2 cellular contexts compared by ENCODE assay signal in the genomic region with DNA sequence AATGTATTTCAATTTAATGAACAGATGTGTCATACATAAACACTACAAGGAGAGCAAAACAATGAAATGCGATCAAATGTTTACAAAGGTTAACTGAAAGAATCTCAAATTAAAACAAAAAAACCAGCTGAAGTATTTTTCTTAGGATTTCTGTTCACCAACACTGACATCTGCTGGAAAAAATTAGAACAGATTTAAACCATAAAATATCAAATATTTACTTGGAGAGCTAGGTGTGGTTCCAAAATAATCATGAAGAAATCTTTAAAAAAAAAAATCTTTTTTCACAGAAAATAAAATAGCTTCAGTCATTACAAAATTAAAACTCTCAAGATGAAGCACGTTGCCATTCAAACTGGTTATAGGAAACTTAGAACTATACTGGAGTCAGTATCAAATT.
TF ChIP-seq lines count a peak whose summit lies in the region.

No MANE protein-coding gene starts in this region.

TF ChIP-seq in SK-N-SH, 30 proteins besides CTCF, POLR2A, EP300 and RAD21 (continued from another document):
- no peak for TF ChIP-seq PBX3 (IDR thresholded peaks at IDR 0.05)
- no peak for TF ChIP-seq TAF1 (IDR thresholded peaks at IDR 0.05; ENCODE audit: borderline replicate concordance, low read depth, low read length)
- TF ChIP-seq NRF1 (IDR thresholded peaks at IDR 0.05; ENCODE audit: low read depth, low read length), result no peak
- no peak for TF ChIP-seq FOXJ3 (CRISPR knock-in tag; IDR thresholded peaks at IDR 0.05)
- TF ChIP-seq, protein P1, sequence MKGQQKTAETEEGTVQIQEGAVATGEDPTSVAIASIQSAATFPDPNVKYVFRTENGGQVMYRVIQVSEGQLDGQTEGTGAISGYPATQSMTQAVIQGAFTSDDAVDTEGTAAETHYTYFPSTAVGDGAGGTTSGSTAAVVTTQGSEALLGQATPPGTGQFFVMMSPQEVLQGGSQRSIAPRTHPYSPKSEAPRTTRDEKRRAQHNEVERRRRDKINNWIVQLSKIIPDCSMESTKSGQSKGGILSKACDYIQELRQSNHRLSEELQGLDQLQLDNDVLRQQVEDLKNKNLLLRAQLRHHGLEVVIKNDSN (IDR thresholded peaks at IDR 0.05; ENCODE audit: borderline replicate concordance, low read depth), result no peak
- no peak for TF ChIP-seq NFIC (IDR thresholded peaks at IDR 0.05; ENCODE audit: borderline replicate concordance)
- TF ChIP-seq, protein P2, sequence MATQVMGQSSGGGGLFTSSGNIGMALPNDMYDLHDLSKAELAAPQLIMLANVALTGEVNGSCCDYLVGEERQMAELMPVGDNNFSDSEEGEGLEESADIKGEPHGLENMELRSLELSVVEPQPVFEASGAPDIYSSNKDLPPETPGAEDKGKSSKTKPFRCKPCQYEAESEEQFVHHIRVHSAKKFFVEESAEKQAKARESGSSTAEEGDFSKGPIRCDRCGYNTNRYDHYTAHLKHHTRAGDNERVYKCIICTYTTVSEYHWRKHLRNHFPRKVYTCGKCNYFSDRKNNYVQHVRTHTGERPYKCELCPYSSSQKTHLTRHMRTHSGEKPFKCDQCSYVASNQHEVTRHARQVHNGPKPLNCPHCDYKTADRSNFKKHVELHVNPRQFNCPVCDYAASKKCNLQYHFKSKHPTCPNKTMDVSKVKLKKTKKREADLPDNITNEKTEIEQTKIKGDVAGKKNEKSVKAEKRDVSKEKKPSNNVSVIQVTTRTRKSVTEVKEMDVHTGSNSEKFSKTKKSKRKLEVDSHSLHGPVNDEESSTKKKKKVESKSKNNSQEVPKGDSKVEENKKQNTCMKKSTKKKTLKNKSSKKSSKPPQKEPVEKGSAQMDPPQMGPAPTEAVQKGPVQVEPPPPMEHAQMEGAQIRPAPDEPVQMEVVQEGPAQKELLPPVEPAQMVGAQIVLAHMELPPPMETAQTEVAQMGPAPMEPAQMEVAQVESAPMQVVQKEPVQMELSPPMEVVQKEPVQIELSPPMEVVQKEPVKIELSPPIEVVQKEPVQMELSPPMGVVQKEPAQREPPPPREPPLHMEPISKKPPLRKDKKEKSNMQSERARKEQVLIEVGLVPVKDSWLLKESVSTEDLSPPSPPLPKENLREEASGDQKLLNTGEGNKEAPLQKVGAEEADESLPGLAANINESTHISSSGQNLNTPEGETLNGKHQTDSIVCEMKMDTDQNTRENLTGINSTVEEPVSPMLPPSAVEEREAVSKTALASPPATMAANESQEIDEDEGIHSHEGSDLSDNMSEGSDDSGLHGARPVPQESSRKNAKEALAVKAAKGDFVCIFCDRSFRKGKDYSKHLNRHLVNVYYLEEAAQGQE (IDR thresholded peaks at IDR 0.05; ENCODE audit: low read depth, low read length), result no peak
- TF ChIP-seq GATA2 (CRISPR knock-in tag; IDR thresholded peaks at IDR 0.05), result no peak
- TF ChIP-seq TEAD4 (IDR thresholded peaks at IDR 0.05; ENCODE audit: borderline replicate concordance, insufficient read depth), result no peak

TF ChIP-seq in SK-N-SH treated with all-trans-retinoic acid at 6 μM for 48 hours, 23 proteins besides CTCF, POLR2A, EP300 and RAD21 (continued from another document):
- no peak for TF ChIP-seq POU6F1 (CRISPR knock-in tag; IDR thresholded peaks at IDR 0.05; ENCODE audit: borderline replicate concordance, low read depth)
- no peak for TF ChIP-seq PPARA (CRISPR knock-in tag; IDR thresholded peaks at IDR 0.05; ENCODE audit: borderline replicate concordance)
- TF ChIP-seq TCF4 (CRISPR knock-in tag; IDR thresholded peaks at IDR 0.05; ENCODE audit: borderline replicate concordance), result no peak
- no peak for TF ChIP-seq GLIS3 (CRISPR knock-in tag; IDR thresholded peaks at IDR 0.05)
- TF ChIP-seq, protein P3, sequence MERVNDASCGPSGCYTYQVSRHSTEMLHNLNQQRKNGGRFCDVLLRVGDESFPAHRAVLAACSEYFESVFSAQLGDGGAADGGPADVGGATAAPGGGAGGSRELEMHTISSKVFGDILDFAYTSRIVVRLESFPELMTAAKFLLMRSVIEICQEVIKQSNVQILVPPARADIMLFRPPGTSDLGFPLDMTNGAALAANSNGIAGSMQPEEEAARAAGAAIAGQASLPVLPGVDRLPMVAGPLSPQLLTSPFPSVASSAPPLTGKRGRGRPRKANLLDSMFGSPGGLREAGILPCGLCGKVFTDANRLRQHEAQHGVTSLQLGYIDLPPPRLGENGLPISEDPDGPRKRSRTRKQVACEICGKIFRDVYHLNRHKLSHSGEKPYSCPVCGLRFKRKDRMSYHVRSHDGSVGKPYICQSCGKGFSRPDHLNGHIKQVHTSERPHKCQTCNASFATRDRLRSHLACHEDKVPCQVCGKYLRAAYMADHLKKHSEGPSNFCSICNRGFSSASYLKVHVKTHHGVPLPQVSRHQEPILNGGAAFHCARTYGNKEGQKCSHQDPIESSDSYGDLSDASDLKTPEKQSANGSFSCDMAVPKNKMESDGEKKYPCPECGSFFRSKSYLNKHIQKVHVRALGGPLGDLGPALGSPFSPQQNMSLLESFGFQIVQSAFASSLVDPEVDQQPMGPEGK (CRISPR knock-in tag; IDR thresholded peaks at IDR 0.05; ENCODE audit: borderline replicate concordance), result no peak
